Comparison of ENCODE assay signal across 8 cellular contexts in the genomic region with DNA sequence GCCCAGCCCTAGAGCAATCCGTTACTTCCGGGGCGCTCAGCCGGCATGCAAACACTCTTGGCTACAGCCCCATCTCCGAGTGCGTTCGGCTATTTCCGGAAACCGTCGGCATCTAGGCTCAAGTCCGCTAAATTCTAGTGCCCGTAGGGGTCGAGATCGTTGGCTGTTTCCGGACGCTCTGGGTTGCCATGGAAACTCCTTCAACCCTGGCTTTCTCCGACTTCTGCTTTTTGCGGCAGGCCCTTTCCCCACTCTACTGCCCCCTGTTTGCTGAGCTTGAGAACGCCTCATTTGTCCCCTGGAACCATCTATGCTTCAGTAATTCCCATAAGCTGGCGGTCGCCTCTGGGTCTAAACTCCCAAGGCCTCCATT. TPM values are rescaled to one million over a fixed set of nuclear protein-coding genes. Genes with fewer than 3 reads are reported as not detected.
DNase-seq lines count a peak whose midpoint lies in the region; ATAC-seq, FAIRE-seq and TF ChIP-seq lines count a peak whose summit lies in the region.

No MANE protein-coding gene starts in this region.

- H3K4me3 ChIP-seq in AG04450 (ENCODE audit: low read depth, low read length) = peak overlapping the region; percentile 69
- peak overlapping the region; percentile 73 to 95 (median 90) for H3K4me3 ChIP-seq in breast epithelium
- peak overlapping the region; percentile 51 to 64 for H3K4me3 ChIP-seq in small intestine (ENCODE audit: low read depth in 1 of 2, low read length in 2 of 2)

- H3K36me3 ChIP-seq in breast epithelium (no peaks in the 10 kb centered on the region), small intestine (ENCODE audit: control insufficient read depth in 2 of 2, insufficient read depth in 2 of 2, low read length in 2 of 2) (peaks cover 3 to 5% of the 10 kb centered on the region in 2 donors)

- H3K9me3 ChIP-seq in AG04450 (ENCODE audit: control insufficient read depth, insufficient read depth, low read length) (no peaks in the 10 kb centered on the region; the same call in 1 of the 2 replicates), breast epithelium (no peaks in the 10 kb centered on the region), small intestine (ENCODE audit: control insufficient read depth, low read depth) (no peaks in the 10 kb centered on the region)

- peaks cover 20 to 26% of the 10 kb centered on the region in 2 donors for H3K4me1 ChIP-seq in breast epithelium
- peaks cover 0 to 11% of the 10 kb centered on the region in 2 donors for H3K4me1 ChIP-seq in small intestine (ENCODE audit: control insufficient read depth in 2 of 2, insufficient read depth in 1 of 2, low read depth in 1 of 2, low read length in 1 of 2)

- 0% methylated on average over 21 of the region's 21 CpGs for WGBS in small intestine, 3 donors

- TF ChIP-seq CTCF in AG04450 (IDR thresholded peaks at IDR 0.05; ENCODE audit: low read depth, low read length) (peak; percentile 69), VCaP (conservative IDR thresholded peaks at IDR 0.05) (peak; percentile 69), breast epithelium (IDR thresholded peaks at IDR 0.05) (peak; percentile 53 to 74 (median 60))

- peak; percentile 57 for ATAC-seq in GM18868 (IDR thresholded peaks at IDR 0.05; ENCODE audit: unreplicated experiment)
- ATAC-seq in HG03103 (IDR thresholded peaks at IDR 0.05; ENCODE audit: low read depth, unreplicated experiment) = peak; percentile 59

- no peak for FAIRE-seq in small intestine (lab: Jason Lieb, UNC)

- DNase-seq in AG04450 (ENCODE audit: low read depth, low spot score) (peak; percentile 95), NCI-H2171 treated with DMSO at 0.1 percent for 48 hours (lab: John Stamatoyannopoulos, UW) (peak; percentile 97), breast epithelium (ENCODE audit: low spot score in 2 of 2) (peak; percentile 91 to 95), iPS-NIHi11 (ENCODE audit: low spot score) (peak; percentile 99), small intestine (peak; percentile 98)

- CTCF ChIA-PET in AG04450 (lab: Charles Lee) = interaction anchor here (0.8 to 2.6 kb wide), 6 partner anchors 9 to 145 kb away, joined by 7 to 20 read pairs (median 9); a partner anchor contains a TSS

- TF ChIP-seq POLR2A in breast epithelium (IDR thresholded peaks at IDR 0.05) = no peak

- POLR2A ChIA-PET in AG04450 (lab: Yijun Ruan, JAX) = interaction anchor here (0.5 to 1.0 kb wide), 6 partner anchors 29 to 128 kb away, joined by 3 to 6 read pairs (median 4); a partner anchor contains a TSS

- H3K27me3 ChIP-seq in AG04450 (ENCODE audit: control insufficient read depth, insufficient read depth, low read length) = no peaks in the 10 kb centered on the region
- no peaks in the 10 kb centered on the region for H3K27me3 ChIP-seq in breast epithelium
- H3K27me3 ChIP-seq in small intestine (ENCODE audit: control insufficient read depth in 2 of 2, insufficient read depth in 2 of 2, low read length in 2 of 2) = no peaks in the 10 kb centered on the region

- H3K27ac ChIP-seq in AG04450 (ENCODE audit: low read depth, low read length) (peak overlapping the region; percentile 94), VCaP (peak overlapping the region; percentile 95), breast epithelium (peak overlapping the region; percentile 92 to 93), small intestine (ENCODE audit: low read depth in 1 of 2, low read length in 1 of 2) (peak overlapping the region; percentile 85 to 97)

- intact Hi-C loops in breast epithelium (cut with DNase I; ENCODE audit: low total_unique reads) = no loop called here

RNA-seq across cellular contexts. Expression of a gene that starts 0.5 kb away (rescaled TPM):
- polyA plus RNA-seq in AG04450 (2011; rRNA removed) (19.7 and 23.3 TPM in 2 replicates), small intestine (10 to 100 TPM in 1 of 3 donors, 1 to 10 TPM in 2; 1.6 to 14.2 (median 2.0) TPM)
- 11.5 and 12.1 TPM in 2 replicates for polyA minus RNA-seq in AG04450 (2011; rRNA and poly(A)+ RNA removed)
- total RNA-seq in breast epithelium = 10 to 100 TPM in 1 of 3 donors, 1 to 10 TPM in 2; 8.6 to 12.1 (median 8.8) TPM

RNA-seq across cellular contexts. Expression of a gene that starts 21.2 kb away (rescaled TPM):
- polyA plus RNA-seq in AG04450 (2011; rRNA removed) = 6.9 and 8.1 TPM in 2 replicates
- 1.3 and 1.6 TPM in 2 replicates for polyA minus RNA-seq in AG04450 (2011; rRNA and poly(A)+ RNA removed)
- total RNA-seq in breast epithelium = 100 to 1,000 TPM in 1 of 3 donors, 10 to 100 TPM in 2; 50.1 to 103 (median 91.6) TPM
- polyA plus RNA-seq in small intestine = 100 to 1,000 TPM in 1 of 3 donors, 10 to 100 TPM in 2; 51.9 to 178 (median 91.6) TPM

RNA-seq across cellular contexts. Expression of a gene that starts 40.6 kb away (rescaled TPM):
- polyA plus RNA-seq in AG04450 (2011; rRNA removed) (8.2 and 13.4 TPM in 2 replicates), small intestine (10 to 100 TPM; 12.5 to 25.9 (median 21.9) TPM)
- polyA minus RNA-seq in AG04450 (2011; rRNA and poly(A)+ RNA removed) = 7.7 and 12.0 TPM in 2 replicates
- total RNA-seq in breast epithelium = 10 to 100 TPM; 24.3 to 41.3 (median 37.1) TPM

RNA-seq across cellular contexts. Expression of a gene that starts 51.4 kb away (rescaled TPM):
- polyA plus RNA-seq in AG04450 (2011; rRNA removed) (2.8 and 6.1 TPM in 2 replicates), small intestine (1 to 10 TPM in 2 of 3 donors, under 1 TPM in 1; 0.81 to 6.0 (median 2.0) TPM)
- polyA minus RNA-seq in AG04450 (2011; rRNA and poly(A)+ RNA removed) = 14.0 and 25.7 TPM in 2 replicates
- 1 to 10 TPM in 2 of 3 donors, under 1 TPM in 1; 0.66 to 1.2 (median 1.1) TPM for total RNA-seq in breast epithelium

RNA-seq across cellular contexts. Expression of a gene that starts 54.9 kb away (rescaled TPM):
- polyA plus RNA-seq in AG04450 (2011; rRNA removed) = 2.1 and 2.5 TPM in 2 replicates
- polyA minus RNA-seq in AG04450 (2011; rRNA and poly(A)+ RNA removed) = 4.1 and 6.8 TPM in 2 replicates
- 1 to 10 TPM; 5.6 to 8.5 (median 6.2) TPM for total RNA-seq in breast epithelium
- 10 to 100 TPM in 2 of 3 donors, 1 to 10 TPM in 1; 9.3 to 34.6 (median 22.8) TPM for polyA plus RNA-seq in small intestine

Comparison
In these comparisons a context has a peak if more than half of its experiments do, and no peak if none do; other contexts are left out.
1. Peak in every context shown above with its lines: DNase-seq, ATAC-seq, H3K4me3 ChIP-seq and H3K27ac ChIP-seq.